37 cellular contexts compared by ENCODE assay signal in the genomic region with DNA sequence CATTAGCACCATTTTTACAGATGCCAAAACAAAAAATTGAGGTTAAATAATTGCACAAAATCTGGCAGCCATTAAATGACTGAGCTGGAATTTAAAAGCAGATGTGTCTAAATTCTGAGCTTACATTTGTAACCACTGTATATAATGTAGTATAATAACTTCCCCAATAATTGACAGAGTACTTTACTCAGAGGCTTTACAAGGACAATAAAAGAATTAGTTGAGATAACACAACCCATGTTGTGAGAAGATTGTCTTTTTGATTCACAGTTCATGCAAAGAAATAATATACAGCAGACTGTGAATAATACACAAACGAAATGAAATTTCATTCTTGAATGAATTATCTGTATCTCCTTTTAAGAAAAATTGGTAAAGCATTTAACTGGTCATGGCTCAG.
"Had no signal": no experiment of that assay in that cellular context is flagged by ENCODE, and none has a peak within 500 bp of the region (broad histone marks: within the 10 kb centered on the region; RNA-seq: fewer than 3 reads in every experiment).

No MANE protein-coding gene starts in this region.

- H3K9me3 Mint-ChIP-seq: activated B cell treated with CpG ODN at 0.5 μM for 24 hours; activated CD4-positive, alpha-beta memory T cell treated with anti-CD3 and anti-CD28 coated beads for 36 hours; activated naive CD4-positive, alpha-beta T cell treated with anti-CD3 and anti-CD28 coated beads for 36 hours; activated T-cell treated with anti-CD3 and anti-CD28 coated beads, Interleukin-2, amount 50 U/mL, for 4 hours; activated T-helper 1 cell treated with anti-CD3 and anti-CD28 coated beads, Interleukin-12 subunit alpha, Interleukin-12 subunit beta, Interleukin-2, Interleukin-4 antibody, amounts not matched to agents 30 ng/mL and 10 ng/mL and 1 ng/mL, durations not matched to agents 14 hours and 24 hours and 36 hours; brain had no signal

- ATAC-seq: activated naive CD4-positive, alpha-beta T cell treated with anti-CD3 and anti-CD28 coated beads, Interleukin-2, amount 50 U/mL, for 72 hours; activated T-cell treated with anti-CD3 and anti-CD28 coated beads, Interleukin-2, amount 50 U/mL, for 4 hours; Right ventricle myocardium inferior had no signal

- DNase-seq: activated B cell treated with CpG ODN at 0.5 μM for 24 hours; activated CD4-positive, alpha-beta memory T cell treated with anti-CD3 and anti-CD28 coated beads for 36 hours; activated CD4-positive, alpha-beta T cell treated with anti-CD3 and anti-CD28 coated beads for 4 hours; activated CD4-positive, alpha-beta T cell treated with anti-CD3 and anti-CD28 coated beads, Interleukin-2, amount 50 U/mL, for 1 hour; activated CD4-positive, CD25-positive, alpha-beta regulatory T cell treated with anti-CD3 and anti-CD28 coated beads, Interleukin-2, amount 50 U/mL, for 72 hours; activated CD8-positive, alpha-beta memory T cell treated with anti-CD3 and anti-CD28 coated beads, Interleukin-2, amount 50 U/mL, for 4 hours; activated gamma-delta T cell treated with Interleukin-2 at 50 U/mL for 16 hours; activated naive CD4-positive, alpha-beta T cell treated with anti-CD3 and anti-CD28 coated beads for 36 hours; activated T-cell treated with anti-CD3 and anti-CD28 coated beads for 4 hours; activated T-cell treated with anti-CD3 and anti-CD28 coated beads, Interleukin-2, amount 50 U/mL, for 4 hours; anterior cingulate cortex; caudate nucleus; Karpas-422; NCI-H1105; NCI-H1417 treated with DMSO at 0.1 percent for 48 hours; NCI-H187 treated with DMSO at 0.1 percent for 48 hours; NCI-H2081; NCI-H2171 treated with DMSO at 0.1 percent for 48 hours; NCI-H2227 treated with DMSO at 0.1 percent for 48 hours; NCI-H446; NCI-H510A treated with DMSO at 0.1 percent for 48 hours; NCI-H526 treated with DMSO at 0.1 percent for 48 hours; NCI-H774; PC-9; SIG-M5; SW 1271; T-helper 1 cell; T-helper 2 cell; T-helper 9 cell had no signal

- H2AFZ ChIP-seq: PC-9 had no signal

- H3K4me3 ChIP-seq: PC-9 had no signal

- FAIRE-seq: bronchial epithelial cell, RCC 7860 had no signal

- H3K4me3 Mint-ChIP-seq: activated B cell treated with CpG ODN at 0.5 μM for 24 hours; activated CD4-positive, alpha-beta memory T cell treated with anti-CD3 and anti-CD28 coated beads for 36 hours; activated naive CD4-positive, alpha-beta T cell treated with anti-CD3 and anti-CD28 coated beads for 36 hours; activated T-cell treated with anti-CD3 and anti-CD28 coated beads, Interleukin-2, amount 50 U/mL, for 4 hours; activated T-helper 1 cell treated with anti-CD3 and anti-CD28 coated beads, Interleukin-12 subunit alpha, Interleukin-12 subunit beta, Interleukin-2, Interleukin-4 antibody, amounts not matched to agents 30 ng/mL and 10 ng/mL and 1 ng/mL, durations not matched to agents 14 hours and 24 hours and 36 hours had no signal

- H3K4me2 ChIP-seq: PC-9 had no signal

- H3K27ac ChIP-seq: PC-9, RWPE1, VCaP had no signal

- H3K36me3 Mint-ChIP-seq: activated CD4-positive, alpha-beta memory T cell treated with anti-CD3 and anti-CD28 coated beads for 36 hours; brain had no signal

- H3K27me3 Mint-ChIP-seq: activated B cell treated with CpG ODN at 0.5 μM for 24 hours; activated CD4-positive, alpha-beta memory T cell treated with anti-CD3 and anti-CD28 coated beads for 36 hours had no signal

- H3K27ac Mint-ChIP-seq: activated B cell treated with CpG ODN at 0.5 μM for 24 hours; activated CD4-positive, alpha-beta memory T cell treated with anti-CD3 and anti-CD28 coated beads for 36 hours; activated naive CD4-positive, alpha-beta T cell treated with anti-CD3 and anti-CD28 coated beads for 36 hours; activated naive CD4-positive, alpha-beta T cell treated with anti-CD3 and anti-CD28 coated beads, Interleukin-2, amount 50 U/mL, for 72 hours; activated T-helper 1 cell treated with anti-CD3 and anti-CD28 coated beads, Interleukin-12 subunit alpha, Interleukin-12 subunit beta, Interleukin-2, Interleukin-4 antibody, amounts not matched to agents 30 ng/mL and 10 ng/mL and 1 ng/mL, durations not matched to agents 14 hours and 24 hours and 36 hours had no signal
